8 cellular contexts compared by ENCODE assay signal in the genomic region with DNA sequence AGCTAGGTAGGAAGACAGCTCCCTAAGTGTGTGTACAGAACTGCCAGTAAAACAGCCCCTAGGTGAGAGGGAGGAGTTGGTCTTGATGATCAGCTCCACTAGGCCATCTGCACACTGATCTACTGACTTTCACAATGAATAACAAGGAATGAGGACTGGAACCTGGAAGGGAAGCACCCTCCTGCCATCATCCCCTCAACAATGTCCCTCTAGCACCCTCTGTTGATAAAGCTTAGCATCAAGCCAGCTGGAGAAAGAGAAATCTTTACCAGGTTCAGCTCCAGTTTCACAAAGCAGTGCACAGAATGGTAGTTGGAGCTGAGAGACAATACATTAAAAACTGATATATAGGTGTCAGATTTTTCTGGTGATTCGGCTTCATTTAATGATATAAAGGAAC. TPM values are rescaled to one million over a fixed set of nuclear protein-coding genes. Genes with fewer than 3 reads are reported as not detected.
DNase-seq lines count a peak whose midpoint lies in the region; ATAC-seq and TF ChIP-seq lines count a peak whose summit lies in the region.

No MANE protein-coding gene starts in this region.

- H3K4me1 ChIP-seq in Panc1 (ENCODE audit: control insufficient read depth, insufficient read depth, low read length) = no peaks in the 10 kb centered on the region
- H3K4me1 ChIP-seq in suprapubic skin = peaks cover 5% of the 10 kb centered on the region

- ATAC-seq in HG03432 (IDR thresholded peaks at IDR 0.05; ENCODE audit: unreplicated experiment) (peak; percentile 91), Panc1 (peak; percentile 80)

- no peaks in the 10 kb centered on the region for H3K9me3 ChIP-seq in Panc1 (ENCODE audit: control insufficient read depth, insufficient read depth, low read depth, low read length)
- no peaks in the 10 kb centered on the region for H3K9me3 ChIP-seq in suprapubic skin

- H3K27ac ChIP-seq in Panc1 (ENCODE audit: low read length) (no peak overlapping the region), suprapubic skin (no peak overlapping the region)

- BruUV-seq in Panc1 (replicated peaks; lab: Mats Ljungman, UMichigan) = no TSS peak

- H3K4me3 ChIP-seq in Panc1 (ENCODE audit: low read depth in 2 of 2, low read length in 2 of 2) = no peak overlapping the region
- H3K4me3 ChIP-seq in suprapubic skin = no peak overlapping the region

- TF ChIP-seq CTCF in GM10248 (IDR thresholded peaks at IDR 0.05; ENCODE audit: control extremely low read depth, extremely low read depth, low read depth, missing control alignments) (peak; percentile 40), Panc1 (IDR thresholded peaks at IDR 0.05) (peak; percentile 71), suprapubic skin (IDR thresholded peaks at IDR 0.05) (peak in 1 of 2 donors; percentile 39)

- CTCF ChIA-PET in GM10248 (lab: Yijun Ruan, JAX) = interaction anchor here (0.7 to 2.7 kb wide), 9 partner anchors 9 to 1346 kb away, joined by 3 to 10 read pairs (median 3); no protein-coding TSS in a partner anchor
- CTCF ChIA-PET in Panc1 (lab: Charles Lee) = interaction anchor here (0.6 to 0.7 kb wide), 2 partner anchors 688 to 1160 kb away, joined by 3 read pairs; no protein-coding TSS in a partner anchor

- no peaks in the 10 kb centered on the region for H3K36me3 ChIP-seq in Panc1 (ENCODE audit: control insufficient read depth, insufficient read depth, low read length)
- no peaks in the 10 kb centered on the region for H3K36me3 ChIP-seq in suprapubic skin

- intact Hi-C loops in Panc1 (cut with micrococcal nuclease; ENCODE audit: unreplicated experiment) = no loop called here

- TF ChIP-seq POLR2A in suprapubic skin (IDR thresholded peaks at IDR 0.05) = no peak

- POLR2A ChIA-PET in GM10248 (lab: Yijun Ruan, JAX) = no interaction called here
- POLR2A ChIA-PET in Panc1 (lab: Charles Lee) = no interaction called here

- in situ Hi-C loops in Panc1 (cut with HindIII; ENCODE audit: low pct_unique_long_range_greater_than_20kb, low sequenced_read_pairs) = no loop called here

- DNase-seq in GM10248 (ENCODE audit: extremely low spot score) = peak; percentile 21
- no peak for DNase-seq in Panc1 (ENCODE audit: low read depth, low spot score)
- peak; percentile 61 for DNase-seq in glomerular visceral epithelial cell (ENCODE audit: extremely low spot score)
- DNase-seq in suprapubic skin (ENCODE audit: low spot score in 2 of 2) = no peak
- DNase-seq in activated naive CD4-positive, alpha-beta T cell (lab: John Stamatoyannopoulos, UW) = no peak
- no peak for DNase-seq in germinal center (ENCODE audit: low spot score)
- DNase-seq in GOT3 (lab: John Stamatoyannopoulos, UW) = no peak

- TF ChIP-seq EP300 in suprapubic skin (IDR thresholded peaks at IDR 0.05) = no peak

- H3K27me3 ChIP-seq in Panc1 (ENCODE audit: control insufficient read depth, insufficient read depth, low read length) (no peaks in the 10 kb centered on the region), suprapubic skin (no peaks in the 10 kb centered on the region)

- WGBS in suprapubic skin = 6% methylated on average over 1 of the region's 1 CpG

RNA-seq across cellular contexts. Expression of a gene that starts 57.2 kb away (rescaled TPM):
- total RNA-seq in Panc1 (2021; ENCODE audit: unreplicated experiment) = 2.2 TPM
- polyA plus RNA-seq in Panc1 (2012; ENCODE audit: insufficient read length) = 3.4 TPM
- total RNA-seq in suprapubic skin = 1 to 10 TPM; 3.4 to 5.0 (median 4.0) TPM

Comparison
In these comparisons a context has a peak if more than half of its experiments do, and no peak if none do; other contexts are left out.
1. DNase-seq: peak in GM10248 (single experiment) and glomerular visceral epithelial cell (single experiment); none in Panc1 (single experiment), suprapubic skin (0 of 2), activated naive CD4-positive, alpha-beta T cell (0 of 4), germinal center (single experiment) and GOT3 (single experiment).